In the genomic region with DNA sequence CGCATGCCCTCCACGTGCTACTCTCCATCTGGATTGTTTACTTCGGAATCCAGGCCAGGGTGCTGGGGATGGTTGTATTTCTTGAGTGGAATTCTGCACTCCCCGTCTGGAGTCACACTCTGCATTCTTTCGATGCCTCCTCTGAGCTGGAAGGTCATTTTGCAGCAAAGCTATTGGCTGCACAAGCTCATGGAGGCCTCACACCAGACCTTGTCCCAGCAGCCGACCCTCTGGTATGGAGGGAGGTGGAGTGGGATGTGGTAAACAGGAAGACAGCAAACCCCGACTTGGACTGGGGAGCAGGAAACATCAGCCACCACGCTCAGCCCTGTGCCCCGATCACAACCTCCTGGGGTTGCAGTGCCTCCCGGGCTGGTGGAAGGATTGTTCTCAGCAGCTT, we compare ENCODE assay signal across 2 cellular contexts.
A peak's percentile ranks its signal among the peaks of the same experiment; 100 is the strongest.
TF ChIP-seq lines count a peak whose summit lies in the region.

No MANE protein-coding gene starts in this region.

TF ChIP-seq in liver, 16 proteins besides CTCF, POLR2A, EP300 and RAD21:
- TF ChIP-seq RXRA (IDR thresholded peaks at IDR 0.05), result peak in 1 of 2 donors; percentile 10
- TF ChIP-seq JUND (IDR thresholded peaks at IDR 0.05), result no peak
- peak; percentile 79 for TF ChIP-seq NR2F2 (IDR thresholded peaks at IDR 0.05)

TF ChIP-seq in HepG2, 621 proteins besides CTCF, POLR2A, EP300 and RAD21:
- TF ChIP-seq ZNF232 (CRISPR knock-in tag; IDR thresholded peaks at IDR 0.05; ENCODE audit: borderline replicate concordance) (no peak), ZNF292 (CRISPR knock-in tag; IDR thresholded peaks at IDR 0.05; ENCODE audit: borderline replicate concordance, low read depth) (no peak), SIX1 (CRISPR knock-in tag; IDR thresholded peaks at IDR 0.05; ENCODE audit: borderline replicate concordance) (no peak), PCBP2 (optimal IDR thresholded peaks at IDR 0.05; ENCODE audit: low read depth, low read length, poor library complexity, severe bottlenecking) (no peak), NCOA1 (CRISPR knock-in tag; IDR thresholded peaks at IDR 0.05) (no peak), MZF1 (CRISPR knock-in tag; IDR thresholded peaks at IDR 0.05; ENCODE audit: borderline replicate concordance) (no peak), HNF4G (IDR thresholded peaks at IDR 0.05; ENCODE audit: borderline replicate concordance, low read depth, low read length) (no peak), HNF4G (CRISPR knock-in tag; IDR thresholded peaks at IDR 0.05; ENCODE audit: borderline replicate concordance, low read depth) (no peak), NRL (CRISPR knock-in tag; IDR thresholded peaks at IDR 0.05; ENCODE audit: borderline replicate concordance) (no peak)
